Comparison of ENCODE assay signal across 1 cellular context in the genomic region with DNA sequence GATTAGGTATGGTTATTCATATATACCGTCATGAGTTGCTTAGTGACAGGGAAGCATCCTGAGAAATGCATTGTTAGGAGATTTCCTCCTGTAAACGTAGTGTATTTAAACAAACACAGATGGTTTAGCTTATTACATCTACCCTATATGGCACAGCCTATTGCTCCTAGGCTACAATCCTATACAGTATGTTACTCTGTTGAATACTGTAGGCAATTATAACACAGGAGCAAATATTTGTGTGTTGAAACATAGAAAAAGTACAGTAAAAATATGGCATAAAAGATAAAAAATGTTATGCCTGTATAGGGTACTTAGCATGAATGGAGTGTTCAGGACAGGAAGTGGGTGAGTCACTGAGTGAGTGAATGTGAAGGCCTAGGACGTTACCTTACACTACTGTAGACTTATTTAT.
A peak's percentile ranks its signal among the peaks of the same experiment; 100 is the strongest.
TF ChIP-seq lines count a peak whose summit lies in the region.

No MANE protein-coding gene starts in this region.

TF ChIP-seq in IMR-90, 13 proteins besides CTCF, POLR2A, EP300 and RAD21:
- TF ChIP-seq, protein P1, sequence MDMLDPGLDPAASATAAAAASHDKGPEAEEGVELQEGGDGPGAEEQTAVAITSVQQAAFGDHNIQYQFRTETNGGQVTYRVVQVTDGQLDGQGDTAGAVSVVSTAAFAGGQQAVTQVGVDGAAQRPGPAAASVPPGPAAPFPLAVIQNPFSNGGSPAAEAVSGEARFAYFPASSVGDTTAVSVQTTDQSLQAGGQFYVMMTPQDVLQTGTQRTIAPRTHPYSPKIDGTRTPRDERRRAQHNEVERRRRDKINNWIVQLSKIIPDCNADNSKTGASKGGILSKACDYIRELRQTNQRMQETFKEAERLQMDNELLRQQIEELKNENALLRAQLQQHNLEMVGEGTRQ (IDR thresholded peaks at IDR 0.05; ENCODE audit: low read depth, low read length) = no peak
- TF ChIP-seq MAZ (IDR thresholded peaks at IDR 0.05; ENCODE audit: borderline replicate concordance, low read depth, low read length) (no peak), MAFK (IDR thresholded peaks at IDR 0.05; ENCODE audit: low read depth, low read length) (no peak), CHD1 (IDR thresholded peaks at IDR 0.05; ENCODE audit: low read depth, low read length) (no peak), RCOR1 (IDR thresholded peaks at IDR 0.05; ENCODE audit: insufficient replicate concordance, low read length) (no peak), SMC3 (IDR thresholded peaks at IDR 0.05; ENCODE audit: low read depth, low read length) (no peak), ELK1 (IDR thresholded peaks at IDR 0.05; ENCODE audit: borderline replicate concordance, low read depth, low read length) (no peak), NFE2L2 (IDR thresholded peaks at IDR 0.05; ENCODE audit: low read depth, low read length) (no peak), RFX5 (IDR thresholded peaks at IDR 0.05; ENCODE audit: low read depth, low read length) (peak; percentile 74; the same call in 1 of the 2 replicates), MXI1 (IDR thresholded peaks at IDR 0.05; ENCODE audit: borderline replicate concordance, low read depth, low read length) (no peak), CEBPB (IDR thresholded peaks at IDR 0.05; ENCODE audit: low read depth, low read length) (no peak), BHLHE40 (IDR thresholded peaks at IDR 0.05; ENCODE audit: low read depth, low read length) (no peak), FOS (IDR thresholded peaks at IDR 0.05; ENCODE audit: low read depth, low read length) (0 out of 2 replicates have a peak, but pooled peaks have one; percentile 23)
